8 cellular contexts compared by ENCODE assay signal in genomic region chr12:3342051-3342450, GRCh38.
DNase-seq lines count a peak whose midpoint lies in the region; ATAC-seq, FAIRE-seq and TF ChIP-seq lines count a peak whose summit lies in the region.

No MANE protein-coding gene starts in this region.

- H3K9ac ChIP-seq in endodermal cell (ENCODE audit: extremely low read depth, low read length, poor library complexity, severe bottlenecking), result no peak overlapping the region

- H3K27me3 Mint-ChIP-seq in endodermal cell (ENCODE audit: insufficient read depth), result no peaks in the 10 kb centered on the region

- peak overlapping the region; percentile 67 for H3K27ac ChIP-seq in endodermal cell (ENCODE audit: low read depth, low read length)
- no peak overlapping the region for H3K27ac ChIP-seq in small intestine (ENCODE audit: low read depth in 1 of 2, low read length in 1 of 2)
- H3K27ac ChIP-seq in coronary artery, result no peak overlapping the region

- no peak for ATAC-seq in GM21360 (IDR thresholded peaks at IDR 0.05; ENCODE audit: unreplicated experiment)

- H3K4me3 Mint-ChIP-seq in endodermal cell, result no peak overlapping the region

- no peak overlapping the region for H3K4me3 ChIP-seq in endodermal cell (ENCODE audit: low read length)
- no peak overlapping the region for H3K4me3 ChIP-seq in small intestine (ENCODE audit: low read depth in 1 of 2, low read length in 2 of 2)
- H3K4me3 ChIP-seq in coronary artery, result no peak overlapping the region

- no peaks in the 10 kb centered on the region for H3K36me3 ChIP-seq in endodermal cell (ENCODE audit: control insufficient read depth, insufficient read depth, low read length)
- no peaks in the 10 kb centered on the region for H3K36me3 ChIP-seq in small intestine (ENCODE audit: control insufficient read depth in 2 of 2, insufficient read depth in 2 of 2, low read length in 2 of 2)

- H3K4me1 Mint-ChIP-seq in endodermal cell, result peaks cover 16% of the 10 kb centered on the region

- peaks cover 7% of the 10 kb centered on the region for H3K4me1 ChIP-seq in endodermal cell (ENCODE audit: control insufficient read depth, insufficient read depth, low read length)
- H3K4me1 ChIP-seq in small intestine (ENCODE audit: control insufficient read depth in 2 of 2, insufficient read depth in 1 of 2, low read depth in 1 of 2, low read length in 1 of 2), result no peaks in the 10 kb centered on the region

- no peaks in the 10 kb centered on the region for H3K36me3 Mint-ChIP-seq in endodermal cell (ENCODE audit: low read depth)

- 50 to 54% methylated on average over 4 to 8 of the region's 8 CpGs for WGBS in endodermal cell (ENCODE audit: insufficient coverage in 1 of 2, insufficient read length in 1 of 2), 2 experiments
- whole genome bisulfite sequencing in small intestine, 3 donors, result 14 to 29% (median 15%) methylated on average over 8 of the region's 8 CpGs

- TF ChIP-seq CTCF in GM12874 (IDR thresholded peaks at IDR 0.05; ENCODE audit: insufficient read depth, low read depth, low read length) (peak; percentile 13; the same call in 1 of the 2 replicates), endodermal cell (conservative IDR thresholded peaks at IDR 0.05) (peak; percentile 93), coronary artery (IDR thresholded peaks at IDR 0.05) (no peak)

- H3K9me3 ChIP-seq in endodermal cell (ENCODE audit: control insufficient read depth, low read length) (no peaks in the 10 kb centered on the region), small intestine (ENCODE audit: control insufficient read depth, low read depth) (no peaks in the 10 kb centered on the region)

- H3K27ac Mint-ChIP-seq in endodermal cell, result no peak overlapping the region

- H3K27me3 ChIP-seq in endodermal cell (ENCODE audit: control insufficient read depth, insufficient read depth, low read length, poor library complexity, severe bottlenecking) (no peaks in the 10 kb centered on the region), small intestine (ENCODE audit: control insufficient read depth in 2 of 2, insufficient read depth in 2 of 2, low read length in 2 of 2) (peaks cover 0 to 7% of the 10 kb centered on the region in 2 donors)

- H3K9me3 Mint-ChIP-seq in endodermal cell, result no peaks in the 10 kb centered on the region

- FAIRE-seq in small intestine (lab: Jason Lieb, UNC), result no peak

- peak; percentile 78 for DNase-seq in NCI-H510A treated with DMSO at 0.1 percent for 48 hours (lab: John Stamatoyannopoulos, UW)
- DNase-seq in endodermal cell, result peak; percentile 89
- peak; percentile 54 for DNase-seq in myocyte (ENCODE audit: low read depth)
- no peak for DNase-seq in small intestine
- DNase-seq in coronary artery (ENCODE audit: low spot score), result no peak
- no peak for DNase-seq in mesenteric fat pad (ENCODE audit: low spot score)

Comparison
In these comparisons a context has a peak if more than half of its experiments do, and no peak if none do; other contexts are left out.
1. DNase-seq: peak in NCI-H510A treated with DMSO at 0.1 percent for 48 hours (single experiment), endodermal cell (single experiment) and myocyte (single experiment); none in small intestine (single experiment), coronary artery (single experiment) and mesenteric fat pad (single experiment).